In genomic region chr4:24056258-24056657, GRCh38 we compare ENCODE assay signal across 23 cellular contexts.
"Had no signal": no experiment of that assay in that cellular context is flagged by ENCODE, and none has a peak within 500 bp of the region (broad histone marks: within the 10 kb centered on the region; RNA-seq: fewer than 3 reads in every experiment).

No MANE protein-coding gene starts in this region.

- H3K4me1 ChIP-seq: ascending aorta, Peyer's patch had no signal

- H3K9me3 ChIP-seq: ascending aorta, MG63, Peyer's patch, SJSA1 had no signal

- H3K27ac ChIP-seq: ascending aorta, Peyer's patch, SJSA1 had no signal

- DNase-seq: activated CD4-positive, alpha-beta T cell treated with anti-CD3 and anti-CD28 coated beads for 48 hours; activated CD4-positive, alpha-beta T cell treated with anti-CD3 and anti-CD28 coated beads, Interleukin-2, amount 50 U/mL, for 4 hours; activated CD4-positive, CD25-positive, alpha-beta regulatory T cell treated with anti-CD3 and anti-CD28 coated beads, Interleukin-2, amount 50 U/mL, for 72 hours; activated CD8-positive, alpha-beta memory T cell treated with anti-CD3 and anti-CD28 coated beads, Interleukin-2, amount 10 ng/mL, durations not matched to agents 7 days and 5 days; activated effector memory CD4-positive, alpha-beta T cell treated with Interleukin-2 at 50 U/mL for 16 hours; activated naive CD4-positive, alpha-beta T cell treated with Interleukin-2 at 50 U/mL for 16 hours; activated naive CD8-positive, alpha-beta T cell treated with anti-CD3 and anti-CD28 coated beads, Interleukin-2, amount 50 U/mL, for 24 hours; activated T-cell treated with anti-CD3 and anti-CD28 coated beads, Interleukin-2, amount 50 U/mL, for 24 hours; amniotic stem cell; MG63; NCI-H1092 treated with DMSO at 0.1 percent for 48 hours; NCI-H1436; NCI-H1694 treated with DMSO at 0.1 percent for 48 hours; NCI-H2029 treated with DMSO at 0.1 percent for 48 hours; NCI-H510A treated with DMSO at 0.1 percent for 48 hours; Peyer's patch; SHP77; T-helper 17 cell; T-helper 9 cell had no signal

- H3K36me3 ChIP-seq: ascending aorta, MG63, Peyer's patch, SJSA1 had no signal

- H3K4me3 ChIP-seq: ascending aorta, MG63, Peyer's patch, SJSA1 had no signal

- H3K27me3 ChIP-seq: ascending aorta, MG63, Peyer's patch, SJSA1 had no signal

- ATAC-seq: activated CD8-positive, alpha-beta memory T cell treated with anti-CD3 and anti-CD28 coated beads, Interleukin-2, amount 10 ng/mL, durations not matched to agents 7 days and 5 days; activated naive CD4-positive, alpha-beta T cell treated with anti-CD3 and anti-CD28 coated beads, Interleukin-2, amount 50 U/mL, for 72 hours; activated naive CD8-positive, alpha-beta T cell treated with anti-CD3 and anti-CD28 coated beads, Interleukin-2, amount 50 U/mL, for 24 hours; T-helper 17 cell; WTC11 had no signal
